In the genomic region with DNA sequence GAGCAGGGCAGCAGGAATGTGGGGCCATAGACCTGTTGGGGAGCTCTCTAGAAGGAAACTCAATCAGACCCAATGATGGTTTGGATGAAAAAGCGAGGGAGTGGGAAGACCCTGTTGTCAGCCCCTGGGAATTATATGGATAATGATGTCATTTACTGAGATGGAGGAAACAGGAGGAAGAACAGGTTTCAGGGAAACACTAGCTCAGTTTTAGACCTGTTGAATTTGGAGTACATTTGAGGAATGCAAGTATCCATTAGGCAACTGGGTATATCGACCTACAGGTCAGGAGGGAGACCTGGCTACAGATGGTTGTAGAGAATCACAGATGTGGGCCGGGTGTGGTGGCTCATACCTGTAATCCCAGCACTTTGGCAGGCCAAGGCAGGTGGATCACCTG, we compare ENCODE assay signal across 32 cellular contexts.
"Had no signal": no experiment of that assay in that cellular context is flagged by ENCODE, and none has a peak within 500 bp of the region (broad histone marks: within the 10 kb centered on the region; RNA-seq: fewer than 3 reads in every experiment).

No MANE protein-coding gene starts in this region.

- H3K27ac Mint-ChIP-seq: naive B cell; naive thymus-derived CD8-positive, alpha-beta T cell; natural killer cell treated with Interleukin-12 subunit alpha and Interleukin-12 subunit beta and Interleukin-15 and Interleukin-18, amount 100 ng/mL, for 72 hours; nephron progenitor cell; progenitor cell of endocrine pancreas; stimulated activated memory B cell treated with anti-CD40 and anti-IgM and Interleukin-4, amounts not matched to agents 10 μg/mL and 1 μg/mL and 100 μg/mL, for 72 hours had no signal

- H3K36me3 ChIP-seq: ovary, spleen, stomach, thoracic aorta, thyroid gland, tibial nerve, upper lobe of left lung, vagina had no signal

- ATAC-seq: naive thymus-derived CD8-positive, alpha-beta T cell; natural killer cell treated with Interleukin-12 subunit alpha and Interleukin-12 subunit beta and Interleukin-15 and Interleukin-18, amount 100 ng/mL, for 72 hours; psoas muscle; right cardiac atrium; sciatic nerve; stimulated activated memory B cell treated with anti-CD40 and anti-IgM and Interleukin-4, amounts not matched to agents 10 μg/mL and 1 μg/mL and 100 μg/mL, for 72 hours; stimulated activated naive CD8-positive, alpha-beta T cell treated with anti-CD3 and anti-CD28 coated beads, Interleukin-15, Interleukin-2, amounts not matched to agents 100 U/mL and 50 U/mL, for 24 hours had no signal

- H3K9me3 ChIP-seq: ovary, psoas muscle, spleen, stomach, thoracic aorta, thyroid gland, tibial nerve, upper lobe of left lung, vagina had no signal

- H3K36me3 Mint-ChIP-seq: naive B cell; naive thymus-derived CD8-positive, alpha-beta T cell; natural killer cell treated with Interleukin-12 subunit alpha and Interleukin-12 subunit beta and Interleukin-15 and Interleukin-18, amount 100 ng/mL, for 72 hours; stimulated activated memory B cell treated with anti-CD40 and anti-IgM and Interleukin-4, amounts not matched to agents 10 μg/mL and 1 μg/mL and 100 μg/mL, for 72 hours had no signal

- H3K9me3 Mint-ChIP-seq: natural killer cell treated with Interleukin-12 subunit alpha and Interleukin-12 subunit beta and Interleukin-15 and Interleukin-18, amount 100 ng/mL, for 72 hours had no signal

- H3K4me1 Mint-ChIP-seq: naive B cell; stimulated activated memory B cell treated with anti-CD40 and anti-IgM and Interleukin-4, amounts not matched to agents 10 μg/mL and 1 μg/mL and 100 μg/mL, for 72 hours had no signal

- DNase-seq: naive B cell; naive thymus-derived CD8-positive, alpha-beta T cell; nephron progenitor cell; occipital lobe; ovary; posterior cingulate gyrus; psoas muscle; right cardiac atrium; spleen; stimulated activated CD4-positive, alpha-beta T cell treated with anti-CD3 and anti-CD28 coated beads, Interleukin-12 subunit alpha, Interleukin-12 subunit beta, amount 100 ng/mL, for 4 hours; stimulated activated CD4-positive, alpha-beta T cell treated with anti-CD3 and anti-CD28 coated beads, Interleukin-1b, Interleukin-23, amount 100 ng/mL, for 48 hours; stimulated activated CD4-positive, alpha-beta T cell treated with anti-CD3 and anti-CD28 coated beads, Interleukin-4, amount 100 ng/mL, for 1 hour; stimulated activated CD4-positive, alpha-beta T cell treated with anti-CD3 and anti-CD28 coated beads, Interleukin-4, amount 100 ng/mL, for 4 hours; stimulated activated CD8-positive, alpha-beta memory T cell treated with anti-CD3 and anti-CD28 coated beads, Interleukin-4, amount 100 ng/mL, for 48 hours; stimulated activated naive CD4-positive, alpha-beta T cell; stimulated activated naive CD8-positive, alpha-beta T cell treated with anti-CD3 and anti-CD28 coated beads, Interleukin-15, Interleukin-2, amounts not matched to agents 100 U/mL and 50 U/mL, for 24 hours; stomach; thyroid gland; trophoblast cell; upper lobe of left lung had no signal

- FAIRE-seq: urothelium cell line had no signal

- H3K79me2 ChIP-seq: parathyroid adenoma had no signal

- H3K27ac ChIP-seq: ovary, parathyroid adenoma, psoas muscle, spleen, stomach, thoracic aorta, thyroid gland, tibial nerve, upper lobe of left lung, vagina had no signal

- H3K27me3 ChIP-seq: ovary, stomach, thyroid gland, tibial nerve, upper lobe of left lung, vagina had no signal

- H3K4me1 ChIP-seq: spleen, thyroid gland, upper lobe of left lung had no signal

- H3K4me3 ChIP-seq: ovary, psoas muscle, skin epidermis, smooth muscle cell, spleen, stomach, thoracic aorta, thyroid gland, tibial nerve, upper lobe of left lung, vagina had no signal

- H2AFZ ChIP-seq: parathyroid adenoma had no signal

- H3K4me2 ChIP-seq: smooth muscle cell had no signal

- H3K9ac ChIP-seq: parathyroid adenoma had no signal

- H3K4me3 Mint-ChIP-seq: naive B cell; naive thymus-derived CD8-positive, alpha-beta T cell; natural killer cell treated with Interleukin-12 subunit alpha and Interleukin-12 subunit beta and Interleukin-15 and Interleukin-18, amount 100 ng/mL, for 72 hours; nephron progenitor cell; neural crest cell; stimulated activated memory B cell treated with anti-CD40 and anti-IgM and Interleukin-4, amounts not matched to agents 10 μg/mL and 1 μg/mL and 100 μg/mL, for 72 hours had no signal
